Comparison of ENCODE assay signal across 8 cellular contexts in genomic region chr12:121466800-121467637, GRCh38.
DNase-seq lines count a peak whose midpoint lies in the region; ATAC-seq lines count a peak whose summit lies in the region.

No MANE protein-coding gene starts in this region.

- H3K9me3 ChIP-seq in mucosa of rectum (ENCODE audit: control insufficient read depth in 2 of 2, low read length in 2 of 2): no peaks in the 10 kb centered on the region

- H3K27me3 ChIP-seq in mucosa of rectum (ENCODE audit: control insufficient read depth in 2 of 2, insufficient read depth in 2 of 2, low read length in 2 of 2): no peaks in the 10 kb centered on the region

- H3K4me1 ChIP-seq in mucosa of rectum (ENCODE audit: control insufficient read depth in 2 of 2, insufficient read depth in 2 of 2, low read length in 2 of 2): peaks cover 11% of the 10 kb centered on the region in 2 donors

- peak overlapping the region; percentile 32 for H3K27ac ChIP-seq in epithelial cell of prostate
- H3K27ac ChIP-seq in mucosa of rectum (ENCODE audit: low read depth in 2 of 2, low read length in 2 of 2): peak overlapping the region; percentile 78 to 79

- peak overlapping the region; percentile 56 to 85 for H3K4me3 ChIP-seq in mucosa of rectum (ENCODE audit: low read length in 2 of 2)

- H3K9ac ChIP-seq in mucosa of rectum (ENCODE audit: low read depth in 1 of 2, low read length in 2 of 2): peak overlapping the region in 1 of 2 donors; percentile 60

- no peaks in the 10 kb centered on the region for H3K36me3 ChIP-seq in mucosa of rectum (ENCODE audit: control insufficient read depth in 2 of 2, insufficient read depth in 2 of 2, low read length in 2 of 2)

- ATAC-seq in GM19463 (IDR thresholded peaks at IDR 0.05; ENCODE audit: unreplicated experiment): peak; percentile 91
- peak; percentile 35 for ATAC-seq in HG03575 (IDR thresholded peaks at IDR 0.05; ENCODE audit: extremely low read depth, insufficient number of reproducible peaks, low FRiP score, unreplicated experiment)

- peak; percentile 81 for DNase-seq in COLO829 (ENCODE audit: low spot score)
- peak; percentile 78 for DNase-seq in NK-92 treated with Interleukin-12 subunit alpha and Interleukin-12 subunit beta, amount 100 ng/mL, for 24 hours (lab: John Stamatoyannopoulos, UW)
- DNase-seq in activated CD8-positive, alpha-beta memory T cell treated with anti-CD3 and anti-CD28 coated beads, Interleukin-2, amount 50 U/mL, for 4 hours: peak; percentile 87
- DNase-seq in epithelial cell of prostate (ENCODE audit: low read depth, low spot score): peak; percentile 34
- DNase-seq in stimulated activated CD8-positive, alpha-beta memory T cell treated with anti-CD3 and anti-CD28 coated beads, Interleukin-4, amount 100 ng/mL, for 24 hours (ENCODE audit: low read depth): peak; percentile 85

Comparison
In these comparisons a context has a peak if more than half of its experiments do, and no peak if none do; other contexts are left out.
1. Peak in every context shown above with its lines: DNase-seq, ATAC-seq, H3K4me3 ChIP-seq and H3K27ac ChIP-seq.
2. DNase-seq: peak in every context shown above with its lines; median percentile 87 in activated CD8-positive, alpha-beta memory T cell treated with anti-CD3 and anti-CD28 coated beads, Interleukin-2, amount 50 U/mL, for 4 hours; 85 in stimulated activated CD8-positive, alpha-beta memory T cell treated with anti-CD3 and anti-CD28 coated beads, Interleukin-4, amount 100 ng/mL, for 24 hours; 81 in COLO829; 78 in NK-92 treated with Interleukin-12 subunit alpha and Interleukin-12 subunit beta, amount 100 ng/mL, for 24 hours; 34 in epithelial cell of prostate.